Comparison of ENCODE assay signal across 13 cellular contexts in the genomic region with DNA sequence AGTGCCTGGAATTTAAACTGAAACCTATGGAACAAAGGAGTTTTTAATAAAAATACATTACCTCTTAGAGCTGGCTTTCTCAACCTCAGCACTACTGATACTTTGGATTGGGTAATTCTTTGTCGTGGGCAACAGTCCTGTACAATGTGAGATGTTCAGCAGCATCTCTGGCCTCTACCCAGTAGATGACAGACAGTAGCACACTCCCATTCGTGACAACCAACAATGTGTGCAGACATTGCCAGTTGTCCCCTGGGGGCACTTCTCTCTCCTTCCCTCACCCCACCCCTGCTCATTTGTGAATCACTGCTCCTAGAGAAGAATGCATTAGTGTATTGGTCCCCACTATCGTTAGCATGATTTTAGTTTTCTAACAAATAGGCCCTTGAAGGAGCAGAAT. TPM values are rescaled to one million over a fixed set of nuclear protein-coding genes. Genes with fewer than 3 reads are reported as not detected.
A peak's percentile ranks its signal among the peaks of the same experiment; 100 is the strongest.
DNase-seq lines count a peak whose midpoint lies in the region; ATAC-seq and TF ChIP-seq lines count a peak whose summit lies in the region.
"Had no signal": no experiment of that assay in that cellular context is flagged by ENCODE, and none has a peak within 500 bp of the region (broad histone marks: within the 10 kb centered on the region; RNA-seq: fewer than 3 reads in every experiment).

No MANE protein-coding gene starts in this region.

- H3K27ac ChIP-seq in fibroblast of lung (ENCODE audit: insufficient read depth, low read length) (peak overlapping the region; percentile 21), thyroid gland (peak overlapping the region in 2 of 3 donors; percentile 14 to 44)
- H3K27ac ChIP-seq: cardiac muscle cell had no signal

- H3K27me3 ChIP-seq in fibroblast of lung (ENCODE audit: control insufficient read depth, insufficient read depth, low read length) (no peaks in the 10 kb centered on the region), thyroid gland (no peaks in the 10 kb centered on the region)
- H3K27me3 ChIP-seq: cardiac muscle cell had no signal

- TF ChIP-seq CTCF in fibroblast of lung (conservative IDR thresholded peaks at IDR 0.05 in 1 of 2, IDR thresholded peaks at IDR 0.05 in 1 of 2; ENCODE audit: low read depth in 1 of 2, low read length in 2 of 2) (no peak), thyroid gland (IDR thresholded peaks at IDR 0.05) (no peak)

- intact Hi-C loops in left ventricle myocardium superior (cut with micrococcal nuclease), result no loop called here
- intact Hi-C loops in Right ventricle myocardium superior (cut with DNase I), result no loop called here
- intact Hi-C loops in thyroid gland (cut with DNase I), result no loop called here

- no peaks in the 10 kb centered on the region for H3K9me3 ChIP-seq in fibroblast of lung (ENCODE audit: control insufficient read depth, insufficient read depth, low read depth, low read length)
- no peaks in the 10 kb centered on the region for H3K9me3 ChIP-seq in thyroid gland

- ATAC-seq in left ventricle myocardium superior, result peak; percentile 9
- no peak for ATAC-seq in Right ventricle myocardium superior (ENCODE audit: poor library complexity)
- no peak for ATAC-seq in GM21381 (IDR thresholded peaks at IDR 0.05; ENCODE audit: unreplicated experiment)
- ATAC-seq in HG02973 (IDR thresholded peaks at IDR 0.05; ENCODE audit: unreplicated experiment), result no peak
- ATAC-seq: Right ventricle myocardium inferior had no signal

- DNase-seq in left ventricle myocardium superior (no peak), Right ventricle myocardium superior (no peak), NCI-H69 (lab: John Stamatoyannopoulos, UW) (peak; percentile 41), fibroblast of lung (ENCODE audit: low read depth in 2 of 2) (peak in 1 of 2 donors; percentile 20), thyroid gland (no peak), anterior cingulate cortex (lab: John Stamatoyannopoulos, UW) (no peak)
- DNase-seq: activated CD4-positive, CD25-positive, alpha-beta regulatory T cell treated with anti-CD3 and anti-CD28 coated beads, Interleukin-2, amount 50 U/mL, for 72 hours; naive thymus-derived CD4-positive, alpha-beta T cell; NCI-H187 had no signal

- H3K36me3 ChIP-seq in fibroblast of lung (ENCODE audit: control insufficient read depth, insufficient read depth, low read length) (no peaks in the 10 kb centered on the region), thyroid gland (no peaks in the 10 kb centered on the region)
- H3K36me3 ChIP-seq: cardiac muscle cell had no signal

- peaks cover 13% of the 10 kb centered on the region for H3K4me1 ChIP-seq in fibroblast of lung (ENCODE audit: control insufficient read depth, extremely low read depth, insufficient read depth, low read length)
- peaks cover 19 to 47% of the 10 kb centered on the region in 2 donors for H3K4me1 ChIP-seq in thyroid gland

- H3K4me2 ChIP-seq in fibroblast of lung (ENCODE audit: extremely low read depth, insufficient read depth, low read length), result no peak overlapping the region

- H3K9ac ChIP-seq in fibroblast of lung (ENCODE audit: insufficient read depth, low read length), result no peak overlapping the region

- H2AFZ ChIP-seq in fibroblast of lung (ENCODE audit: low read length), result no peak overlapping the region

- no peaks in the 10 kb centered on the region for H4K20me1 ChIP-seq in fibroblast of lung (ENCODE audit: control insufficient read depth, extremely low read depth, insufficient read depth, low read length)

- H3K4me3 ChIP-seq in fibroblast of lung (replicated peaks in 1 of 4; ENCODE audit: control extremely low read depth in 1 of 4, insufficient read depth in 1 of 4, low read depth in 3 of 4, low read length in 4 of 4) (no peak overlapping the region), thyroid gland (replicated peaks in 1 of 3) (no peak overlapping the region)
- H3K4me3 ChIP-seq: cardiac muscle cell had no signal

- H3K79me2 ChIP-seq in fibroblast of lung (ENCODE audit: control insufficient read depth, insufficient read depth, low read length), result peaks cover 5% of the 10 kb centered on the region

- WGBS in thyroid gland, 2 donors, result 85 to 86% methylated on average over 3 of the region's 3 CpGs

- TF ChIP-seq POLR2A in thyroid gland (IDR thresholded peaks at IDR 0.05), result no peak

RNA-seq across cellular contexts. Expression of a gene that starts 16.2 kb away (rescaled TPM):
- total RNA-seq in left ventricle myocardium superior (38.9 TPM), Right ventricle myocardium superior (39.6 TPM), fibroblast of lung (2.1 and 4.1 TPM in 2 replicates), thyroid gland (10 to 100 TPM; 38.3 to 73.5 (median 62.9) TPM)
- 2.6 and 11.2 TPM in 2 replicates for polyA plus RNA-seq in fibroblast of lung
- polyA plus RNA-seq in fibroblast of lung (2012), result 1.7 and 7.1 TPM in 2 replicates
- polyA minus RNA-seq in fibroblast of lung (ENCODE audit: low replicate concordance), result 3.6 and 3.7 TPM in 2 replicates
